In genomic region chr19:49339364-49340068, GRCh38 we compare ENCODE assay signal across 8 cellular contexts. TPM values are rescaled to one million over a fixed set of nuclear protein-coding genes. Genes with fewer than 3 reads are reported as not detected.
DNase-seq lines count a peak whose midpoint lies in the region; FAIRE-seq and TF ChIP-seq lines count a peak whose summit lies in the region.

No MANE protein-coding gene starts in this region.

- H3K4me2 ChIP-seq in keratinocyte (ENCODE audit: control insufficient read depth, extremely low read depth, insufficient read depth, low read depth, low read length): peak overlapping the region; percentile 83

- H3K27me3 ChIP-seq in MG63: no peaks in the 10 kb centered on the region
- H3K27me3 ChIP-seq in keratinocyte (ENCODE audit: control insufficient read depth, extremely low read depth, insufficient read depth, low read length): peaks cover 16% of the 10 kb centered on the region
- H3K27me3 ChIP-seq in small intestine (ENCODE audit: control insufficient read depth in 2 of 2, insufficient read depth in 2 of 2, low read length in 2 of 2): no peaks in the 10 kb centered on the region

- H3K4me3 ChIP-seq in MG63: no peak overlapping the region
- peak overlapping the region; percentile 16 to 47 (median 33) for H3K4me3 ChIP-seq in keratinocyte (ENCODE audit: control insufficient read depth in 2 of 3, extremely low read depth in 1 of 3, insufficient read depth in 2 of 3, low read depth in 1 of 3, low read length in 3 of 3)
- peak overlapping the region in 1 of 2 donors; percentile 1 for H3K4me3 ChIP-seq in small intestine (ENCODE audit: low read depth in 1 of 2, low read length in 2 of 2)

- WGBS in small intestine, 3 donors: 17 to 28% (median 23%) methylated on average over 33 to 45 of the region's 45 CpGs

- dilution Hi-C loops in keratinocyte (cut with MboI; ENCODE audit: extremely low pct_ligation_motif_present, low sequenced_read_pairs): no loop called here

- FAIRE-seq in keratinocyte (lab: Jason Lieb, UNC) (no peak), small intestine (lab: Jason Lieb, UNC) (no peak)

- no peak overlapping the region for H3K27ac Mint-ChIP-seq in chondrocyte (ENCODE audit: unreplicated experiment)

- no peaks in the 10 kb centered on the region for H3K4me1 Mint-ChIP-seq in chondrocyte (ENCODE audit: low read depth)

- H3K9me3 ChIP-seq in MG63 (no peaks in the 10 kb centered on the region), keratinocyte (ENCODE audit: control insufficient read depth, low read depth, low read length) (no peaks in the 10 kb centered on the region), small intestine (ENCODE audit: control insufficient read depth, low read depth) (no peaks in the 10 kb centered on the region)

- no peak overlapping the region for H3K9ac ChIP-seq in keratinocyte (ENCODE audit: control insufficient read depth, extremely low read depth, insufficient read depth, low read length)

- H2AFZ ChIP-seq in keratinocyte (ENCODE audit: control insufficient read depth, low read length): no peak overlapping the region

- H3K36me3 Mint-ChIP-seq in chondrocyte (ENCODE audit: low read depth): peaks cover 27% of the 10 kb centered on the region

- H3K36me3 ChIP-seq in MG63: no peaks in the 10 kb centered on the region
- peaks cover 0 to 8% of the 10 kb centered on the region in 2 experiments for H3K36me3 ChIP-seq in keratinocyte (ENCODE audit: control insufficient read depth in 2 of 2, extremely low read depth in 1 of 2, insufficient read depth in 2 of 2, low read length in 2 of 2)
- H3K36me3 ChIP-seq in small intestine (ENCODE audit: control insufficient read depth in 2 of 2, insufficient read depth in 2 of 2, low read length in 2 of 2): peaks cover 0 to 2% of the 10 kb centered on the region in 2 donors

- no peaks in the 10 kb centered on the region for H3K9me1 ChIP-seq in keratinocyte (ENCODE audit: control insufficient read depth, extremely low read depth, insufficient read depth, low read length)

- no peaks in the 10 kb centered on the region for H4K20me1 ChIP-seq in keratinocyte (ENCODE audit: control insufficient read depth, extremely low read depth, insufficient read depth, low read length)

- H3K27ac ChIP-seq in keratinocyte (ENCODE audit: control insufficient read depth, insufficient read depth, low read length) (no peak overlapping the region), small intestine (ENCODE audit: low read depth in 1 of 2, low read length in 1 of 2) (peak overlapping the region in 1 of 2 donors; percentile 85)

- DNase-seq in AG09319 (ENCODE audit: extremely low read depth, low read depth): peak; percentile 62
- peak; percentile 28 for DNase-seq in MG63
- peak; percentile 84 for DNase-seq in chondrocyte (ENCODE audit: low spot score)
- DNase-seq in keratinocyte (ENCODE audit: low read depth, low spot score): no peak
- DNase-seq in small intestine: peak; percentile 75
- DNase-seq in AML-193 (lab: John Stamatoyannopoulos, UW): no peak
- no peak for DNase-seq in RKO (ENCODE audit: low spot score)
- DNase-seq in dedifferentiated amniotic fluid mesenchymal stem cell (ENCODE audit: extremely low spot score): no peak

- TF ChIP-seq CTCF in AG09319 (IDR thresholded peaks at IDR 0.05; ENCODE audit: low read depth, low read length) (no peak), chondrocyte (IDR thresholded peaks at IDR 0.05) (no peak), keratinocyte (optimal IDR thresholded peaks at IDR 0.05 in 1 of 3, IDR thresholded peaks at IDR 0.05 in 1 of 3, conservative IDR thresholded peaks at IDR 0.05 in 1 of 3; ENCODE audit: extremely low read depth in 1 of 3, insufficient read depth in 2 of 3, low read length in 3 of 3) (no peak)

- H3K79me2 ChIP-seq in keratinocyte (ENCODE audit: control insufficient read depth, insufficient read depth, low read length): no peaks in the 10 kb centered on the region

- no peak overlapping the region for H3K4me3 Mint-ChIP-seq in chondrocyte (ENCODE audit: unreplicated experiment)

- no peaks in the 10 kb centered on the region for H3K27me3 Mint-ChIP-seq in chondrocyte (ENCODE audit: low read depth)

- no peaks in the 10 kb centered on the region for H3K9me3 Mint-ChIP-seq in chondrocyte (ENCODE audit: low read depth)

- H3K4me1 ChIP-seq in keratinocyte (ENCODE audit: control insufficient read depth, extremely low read depth, insufficient read depth, low read length): peaks cover 3% of the 10 kb centered on the region
- H3K4me1 ChIP-seq in small intestine (ENCODE audit: control insufficient read depth in 2 of 2, insufficient read depth in 1 of 2, low read depth in 1 of 2, low read length in 1 of 2): peaks cover 0 to 7% of the 10 kb centered on the region in 2 donors

RNA-seq across cellular contexts. Expression of gene CD37, which starts 4.3 kb away (rescaled TPM):
- total RNA-seq in MG63 (2014; rRNA removed; shearing (Covaris generic); ENCODE audit: low replicate concordance): not detected in 2 replicates
- not detected in 3 replicates for total RNA-seq in chondrocyte
- polyA plus RNA-seq in keratinocyte: not detected in 3 replicates
- polyA plus RNA-seq in keratinocyte (2011; ENCODE audit: low read depth): not detected
- not detected in 2 replicates for polyA plus RNA-seq in keratinocyte (2011; cell fraction: cytosol; rRNA removed)
- not detected in 2 replicates for polyA plus RNA-seq in keratinocyte (2011; cell fraction: nucleus; rRNA removed)
- polyA plus RNA-seq in keratinocyte (2012; ENCODE audit: low replicate concordance): 0.38 and 3.2 TPM in 2 replicates
- not detected in 3 replicates for polyA minus RNA-seq in keratinocyte
- not detected for polyA minus RNA-seq in keratinocyte (2011; cell fraction: cytosol; rRNA and poly(A)+ RNA removed)
- not detected in 2 replicates for polyA minus RNA-seq in keratinocyte (2011; cell fraction: nucleus; rRNA and poly(A)+ RNA removed)
- 10 to 100 TPM in 1 of 3 donors, 1 to 10 TPM in 2; 2.7 to 11.6 (median 9.2) TPM for polyA plus RNA-seq in small intestine

RNA-seq across cellular contexts. Expression of gene SLC6A16, which starts 14.5 kb away (rescaled TPM):
- not detected in 2 replicates for total RNA-seq in MG63 (2014; rRNA removed; shearing (Covaris generic); ENCODE audit: low replicate concordance)
- 3.5 to 5.2 TPM (median 3.5 TPM) in 3 replicates for total RNA-seq in chondrocyte
- 0.04 TPM in 1 of 3 replicates, not detected in the others for polyA plus RNA-seq in keratinocyte
- not detected for polyA plus RNA-seq in keratinocyte (2011; ENCODE audit: low read depth)
- polyA plus RNA-seq in keratinocyte (2011; cell fraction: cytosol; rRNA removed): not detected in 2 replicates
- 0.25 and 0.35 TPM in 2 replicates for polyA plus RNA-seq in keratinocyte (2011; cell fraction: nucleus; rRNA removed)
- not detected in 2 replicates for polyA plus RNA-seq in keratinocyte (2012; ENCODE audit: low replicate concordance)
- polyA minus RNA-seq in keratinocyte: not detected in 3 replicates
- not detected for polyA minus RNA-seq in keratinocyte (2011; cell fraction: cytosol; rRNA and poly(A)+ RNA removed)
- 0.23 TPM in 1 of 2 replicates, not detected in the other for polyA minus RNA-seq in keratinocyte (2011; cell fraction: nucleus; rRNA and poly(A)+ RNA removed)
- 1 to 10 TPM in 1 of 3 donors, under 1 TPM in 1, not detected in 1; 0.34 to 1.4 TPM for polyA plus RNA-seq in small intestine

RNA-seq across cellular contexts. Expression of gene TEAD2, which starts 22.7 kb away (rescaled TPM):
- total RNA-seq in MG63 (2014; rRNA removed; shearing (Covaris generic); ENCODE audit: low replicate concordance): 13.5 and 14.6 TPM in 2 replicates
- 49.6 to 63.8 TPM (median 62.6 TPM) in 3 replicates for total RNA-seq in chondrocyte
- 6.4 to 13.6 TPM (median 8.9 TPM) in 3 replicates for polyA plus RNA-seq in keratinocyte
- polyA plus RNA-seq in keratinocyte (2011; ENCODE audit: low read depth): 1.1 TPM
- 6.9 and 8.6 TPM in 2 replicates for polyA plus RNA-seq in keratinocyte (2011; cell fraction: cytosol; rRNA removed)
- 4.9 and 6.4 TPM in 2 replicates for polyA plus RNA-seq in keratinocyte (2011; cell fraction: nucleus; rRNA removed)
- polyA plus RNA-seq in keratinocyte (2012; ENCODE audit: low replicate concordance): 1.8 and 12.9 TPM in 2 replicates
- 9.1 to 28.8 TPM (median 15.8 TPM) in 3 replicates for polyA minus RNA-seq in keratinocyte
- polyA minus RNA-seq in keratinocyte (2011; cell fraction: cytosol; rRNA and poly(A)+ RNA removed): 13.6 TPM
- polyA minus RNA-seq in keratinocyte (2011; cell fraction: nucleus; rRNA and poly(A)+ RNA removed): 5.4 and 5.6 TPM in 2 replicates
- polyA plus RNA-seq in small intestine: 10 to 100 TPM in 1 of 3 donors, 1 to 10 TPM in 2; 1.8 to 17.2 (median 6.5) TPM

RNA-seq across cellular contexts. Expression of gene DKKL1, which starts 24.2 kb away (rescaled TPM):
- not detected in 2 replicates for total RNA-seq in MG63 (2014; rRNA removed; shearing (Covaris generic); ENCODE audit: low replicate concordance)
- 1.5 to 2.4 TPM (median 2.1 TPM) in 3 replicates for total RNA-seq in chondrocyte
- 0.10 TPM in 1 of 3 replicates, not detected in the others for polyA plus RNA-seq in keratinocyte
- polyA plus RNA-seq in keratinocyte (2011; ENCODE audit: low read depth): not detected
- polyA plus RNA-seq in keratinocyte (2011; cell fraction: cytosol; rRNA removed): not detected in 2 replicates
- not detected in 2 replicates for polyA plus RNA-seq in keratinocyte (2011; cell fraction: nucleus; rRNA removed)
- polyA plus RNA-seq in keratinocyte (2012; ENCODE audit: low replicate concordance): not detected in 2 replicates
- polyA minus RNA-seq in keratinocyte: not detected in 3 replicates
- polyA minus RNA-seq in keratinocyte (2011; cell fraction: cytosol; rRNA and poly(A)+ RNA removed): not detected
- not detected in 2 replicates for polyA minus RNA-seq in keratinocyte (2011; cell fraction: nucleus; rRNA and poly(A)+ RNA removed)
- under 1 TPM in 1 of 3 donors, not detected in 2; 0.19 TPM for polyA plus RNA-seq in small intestine

RNA-seq across cellular contexts. Expression of gene KASH5, which starts 48.5 kb away (rescaled TPM):
- not detected in 2 replicates for total RNA-seq in MG63 (2014; rRNA removed; shearing (Covaris generic); ENCODE audit: low replicate concordance)
- not detected in 3 replicates for total RNA-seq in chondrocyte
- polyA plus RNA-seq in keratinocyte (not detected in 3 replicates), small intestine (not detected)
- polyA plus RNA-seq in keratinocyte (2011; ENCODE audit: low read depth): not detected
- not detected in 2 replicates for polyA plus RNA-seq in keratinocyte (2011; cell fraction: cytosol; rRNA removed)
- not detected in 2 replicates for polyA plus RNA-seq in keratinocyte (2011; cell fraction: nucleus; rRNA removed)
- polyA plus RNA-seq in keratinocyte (2012; ENCODE audit: low replicate concordance): not detected in 2 replicates
- not detected in 3 replicates for polyA minus RNA-seq in keratinocyte
- not detected for polyA minus RNA-seq in keratinocyte (2011; cell fraction: cytosol; rRNA and poly(A)+ RNA removed)
- polyA minus RNA-seq in keratinocyte (2011; cell fraction: nucleus; rRNA and poly(A)+ RNA removed): not detected in 2 replicates

Comparison
In these comparisons a context has a peak if more than half of its experiments do, and no peak if none do; other contexts are left out.
1. DNase-seq: peak in AG09319 (single experiment), MG63 (single experiment), chondrocyte (single experiment) and small intestine (single experiment); none in keratinocyte (single experiment), AML-193 (0 of 2), RKO (single experiment) and dedifferentiated amniotic fluid mesenchymal stem cell (single experiment).